1 cellular context compared by ENCODE assay signal in the genomic region with DNA sequence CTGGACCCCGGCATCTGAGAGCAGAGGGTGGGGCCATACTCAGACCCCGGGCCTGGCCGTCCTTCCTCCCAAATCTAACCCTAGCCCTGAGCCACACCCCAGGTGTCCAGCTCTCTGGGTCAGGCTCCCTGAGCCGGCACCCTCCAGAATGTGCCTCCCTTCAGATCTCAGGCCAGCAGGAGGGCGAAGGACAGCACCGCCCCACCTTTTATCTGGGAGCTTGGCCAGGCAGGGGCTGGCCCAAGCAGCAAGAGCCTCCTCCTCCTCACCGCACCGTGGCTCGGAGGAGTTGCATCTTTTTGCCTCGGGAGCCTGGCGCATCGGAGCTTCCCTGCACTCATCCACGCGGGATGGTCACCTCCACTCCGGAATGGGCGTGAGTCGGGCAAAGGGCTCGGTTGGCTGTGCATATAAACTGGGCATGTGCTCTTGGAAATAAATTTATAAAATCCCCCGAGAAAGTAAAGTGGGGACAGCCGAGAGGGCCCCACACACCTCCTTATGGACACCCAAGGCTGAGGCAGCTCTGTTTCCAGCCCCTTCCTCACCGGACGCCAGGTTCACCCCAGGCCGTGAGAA.
TF ChIP-seq lines count a peak whose summit lies in the region.

No MANE protein-coding gene starts in this region.

TF ChIP-seq in HCT116, 20 proteins besides CTCF, POLR2A, EP300 and RAD21 (continued from another document):
- TF ChIP-seq, protein P1, sequence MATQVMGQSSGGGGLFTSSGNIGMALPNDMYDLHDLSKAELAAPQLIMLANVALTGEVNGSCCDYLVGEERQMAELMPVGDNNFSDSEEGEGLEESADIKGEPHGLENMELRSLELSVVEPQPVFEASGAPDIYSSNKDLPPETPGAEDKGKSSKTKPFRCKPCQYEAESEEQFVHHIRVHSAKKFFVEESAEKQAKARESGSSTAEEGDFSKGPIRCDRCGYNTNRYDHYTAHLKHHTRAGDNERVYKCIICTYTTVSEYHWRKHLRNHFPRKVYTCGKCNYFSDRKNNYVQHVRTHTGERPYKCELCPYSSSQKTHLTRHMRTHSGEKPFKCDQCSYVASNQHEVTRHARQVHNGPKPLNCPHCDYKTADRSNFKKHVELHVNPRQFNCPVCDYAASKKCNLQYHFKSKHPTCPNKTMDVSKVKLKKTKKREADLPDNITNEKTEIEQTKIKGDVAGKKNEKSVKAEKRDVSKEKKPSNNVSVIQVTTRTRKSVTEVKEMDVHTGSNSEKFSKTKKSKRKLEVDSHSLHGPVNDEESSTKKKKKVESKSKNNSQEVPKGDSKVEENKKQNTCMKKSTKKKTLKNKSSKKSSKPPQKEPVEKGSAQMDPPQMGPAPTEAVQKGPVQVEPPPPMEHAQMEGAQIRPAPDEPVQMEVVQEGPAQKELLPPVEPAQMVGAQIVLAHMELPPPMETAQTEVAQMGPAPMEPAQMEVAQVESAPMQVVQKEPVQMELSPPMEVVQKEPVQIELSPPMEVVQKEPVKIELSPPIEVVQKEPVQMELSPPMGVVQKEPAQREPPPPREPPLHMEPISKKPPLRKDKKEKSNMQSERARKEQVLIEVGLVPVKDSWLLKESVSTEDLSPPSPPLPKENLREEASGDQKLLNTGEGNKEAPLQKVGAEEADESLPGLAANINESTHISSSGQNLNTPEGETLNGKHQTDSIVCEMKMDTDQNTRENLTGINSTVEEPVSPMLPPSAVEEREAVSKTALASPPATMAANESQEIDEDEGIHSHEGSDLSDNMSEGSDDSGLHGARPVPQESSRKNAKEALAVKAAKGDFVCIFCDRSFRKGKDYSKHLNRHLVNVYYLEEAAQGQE (IDR thresholded peaks at IDR 0.05; ENCODE audit: low read depth): no peak
- TF ChIP-seq SP1 (IDR thresholded peaks at IDR 0.05; ENCODE audit: low read depth) (no peak), SRF (IDR thresholded peaks at IDR 0.05; ENCODE audit: low read depth) (no peak), EZH2phosphoT487 (IDR thresholded peaks at IDR 0.05; ENCODE audit: borderline replicate concordance) (no peak), YY1 (IDR thresholded peaks at IDR 0.05; ENCODE audit: extremely low read depth, insufficient replicate concordance, low read depth, low read length) (no peak), TCF7L2 (IDR thresholded peaks at IDR 0.05; ENCODE audit: borderline replicate concordance, extremely low read depth, insufficient read depth, insufficient read length) (no peak), POLR2AphosphoS5 (IDR thresholded peaks at IDR 0.05; ENCODE audit: low read depth, low read length) (no peak), SIN3A (IDR thresholded peaks at IDR 0.05; ENCODE audit: low read depth) (no peak), CBX3 (IDR thresholded peaks at IDR 0.05; ENCODE audit: low read depth) (no peak), ZFX (IDR thresholded peaks at IDR 0.05) (no peak), CEBPB (IDR thresholded peaks at IDR 0.05; ENCODE audit: low read depth) (no peak)
- TF ChIP-seq, protein P2, sequence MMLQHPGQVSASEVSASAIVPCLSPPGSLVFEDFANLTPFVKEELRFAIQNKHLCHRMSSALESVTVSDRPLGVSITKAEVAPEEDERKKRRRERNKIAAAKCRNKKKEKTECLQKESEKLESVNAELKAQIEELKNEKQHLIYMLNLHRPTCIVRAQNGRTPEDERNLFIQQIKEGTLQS (IDR thresholded peaks at IDR 0.05): no peak
